19 cellular contexts compared by ENCODE assay signal in genomic region chr2:152620985-152621384, GRCh38.
DNase-seq lines count a peak whose midpoint lies in the region; ATAC-seq and TF ChIP-seq lines count a peak whose summit lies in the region.
"Had no signal": no experiment of that assay in that cellular context is flagged by ENCODE, and none has a peak within 500 bp of the region (broad histone marks: within the 10 kb centered on the region; RNA-seq: fewer than 3 reads in every experiment).

No MANE protein-coding gene starts in this region.

- intact Hi-C loops in dorsolateral prefrontal cortex (cut with DNase I) (loop anchor here (5.0 to 10.0 kb wide), 5 partner anchors 34 to 586 kb away; no protein-coding TSS in a partner anchor), heart left ventricle (cut with DNase I) (loop anchor here in 2 of 10 donors (5.0 to 10.0 kb wide), 2 partner anchors 286 to 429 kb away; partner anchors contain the start of gene FMNL2 (in 1 of the 2))

- ATAC-seq in heart left ventricle = no peak
- ATAC-seq: HCT116 had no signal

- no peak overlapping the region for H3K4me3 ChIP-seq in BLaER1 treated with 17β-estradiol and CSF1 and Interleukin-3, amounts not matched to agents 10 nM and 100 nM
- H3K4me3 ChIP-seq in dorsolateral prefrontal cortex = no peak overlapping the region
- no peak overlapping the region for H3K4me3 ChIP-seq in rectal smooth muscle tissue (ENCODE audit: low read length)
- H3K4me3 ChIP-seq in endodermal cell (ENCODE audit: low read length) = no peak overlapping the region
- H3K4me3 ChIP-seq in heart left ventricle = no peak overlapping the region
- H3K4me3 ChIP-seq: PC-9 had no signal

- TF ChIP-seq CTCF in dorsolateral prefrontal cortex (IDR thresholded peaks at IDR 0.05 in 54 of 56, conservative IDR thresholded peaks at IDR 0.05 in 2 of 56; ENCODE audit: low read depth in 1 of 56, partially characterized antibody in 56 of 56) (no peak), endodermal cell (conservative IDR thresholded peaks at IDR 0.05) (no peak), heart left ventricle (IDR thresholded peaks at IDR 0.05) (no peak)

- DNase-seq in dorsolateral prefrontal cortex (no peak), substantia nigra (lab: John Stamatoyannopoulos, UW) (no peak), endodermal cell (no peak), superior temporal gyrus (ENCODE audit: extremely low spot score) (no peak), heart left ventricle (no peak)
- DNase-seq: 8988T; ACHN; CD4-positive, CD25-positive, alpha-beta regulatory T cell; IMR-90; MM.1S; NCI-H2029; NCI-H526 treated with DMSO at 0.1 percent for 48 hours; PC-9; RPMI8226; SHP77 had no signal

- H3K27me3 ChIP-seq in BLaER1 treated with 17β-estradiol and CSF1 and Interleukin-3, amounts not matched to agents 10 nM and 100 nM = no peaks in the 10 kb centered on the region
- no peaks in the 10 kb centered on the region for H3K27me3 ChIP-seq in dorsolateral prefrontal cortex
- no peaks in the 10 kb centered on the region for H3K27me3 ChIP-seq in rectal smooth muscle tissue (ENCODE audit: control insufficient read depth, insufficient read depth, low read length)
- no peaks in the 10 kb centered on the region for H3K27me3 ChIP-seq in endodermal cell (ENCODE audit: control insufficient read depth, insufficient read depth, low read length, poor library complexity, severe bottlenecking)
- no peaks in the 10 kb centered on the region for H3K27me3 ChIP-seq in heart left ventricle

- H3K4me2 ChIP-seq in BLaER1 treated with 17β-estradiol and CSF1 and Interleukin-3, amounts not matched to agents 10 nM and 100 nM = no peak overlapping the region
- H3K4me2 ChIP-seq: KMS-11, PC-9 had no signal

- no peaks in the 10 kb centered on the region for H3K9me3 Mint-ChIP-seq in endodermal cell
- H3K9me3 Mint-ChIP-seq: CD4-positive, CD25-positive, alpha-beta regulatory T cell had no signal

- TF ChIP-seq POLR2A in heart left ventricle (IDR thresholded peaks at IDR 0.05) = no peak

- H3K4me1 ChIP-seq in BLaER1 treated with 17β-estradiol and CSF1 and Interleukin-3, amounts not matched to agents 10 nM and 100 nM = peaks cover 0 to 69% (median 43%) of the 10 kb centered on the region in 10 experiments; a peak in 17 of 20 replicates
- H3K4me1 ChIP-seq in rectal smooth muscle tissue (ENCODE audit: control insufficient read depth, insufficient read depth, low read length) = peaks cover 3% of the 10 kb centered on the region
- H3K4me1 ChIP-seq in endodermal cell (ENCODE audit: control insufficient read depth, insufficient read depth, low read length) = no peaks in the 10 kb centered on the region
- H3K4me1 ChIP-seq in heart left ventricle = no peaks in the 10 kb centered on the region

- H3K36me3 Mint-ChIP-seq in endodermal cell (ENCODE audit: low read depth) = peaks cover 43% of the 10 kb centered on the region
- H3K36me3 Mint-ChIP-seq: CD4-positive, CD25-positive, alpha-beta regulatory T cell had no signal

- no peak overlapping the region for H3K9ac ChIP-seq in BLaER1 treated with 17β-estradiol and CSF1 and Interleukin-3, amounts not matched to agents 10 nM and 100 nM
- H3K9ac ChIP-seq in rectal smooth muscle tissue (ENCODE audit: low read length) (no peak overlapping the region), endodermal cell (ENCODE audit: extremely low read depth, low read length, poor library complexity, severe bottlenecking) (no peak overlapping the region)
- H3K9ac ChIP-seq: KMS-11 had no signal

- H3K9me3 ChIP-seq in BLaER1 treated with 17β-estradiol and CSF1 and Interleukin-3, amounts not matched to agents 10 nM and 100 nM (replicated peaks in 1 of 11) = peaks cover 0 to 15% (median 0%) of the 10 kb centered on the region in 11 experiments; a peak in 3 of 22 replicates
- H3K9me3 ChIP-seq in endodermal cell (ENCODE audit: control insufficient read depth, low read length) (no peaks in the 10 kb centered on the region), heart left ventricle (no peaks in the 10 kb centered on the region)

- 95 to 98% methylated on average over 9 of the region's 9 CpGs for WGBS in endodermal cell (ENCODE audit: insufficient coverage in 1 of 2, insufficient read length in 1 of 2), 2 experiments
- 93 to 97% (median 96%) methylated on average over 9 of the region's 9 CpGs for WGBS in heart left ventricle, 4 donors

- H4K20me1 ChIP-seq in BLaER1 treated with 17β-estradiol and CSF1 and Interleukin-3, amounts not matched to agents 10 nM and 100 nM = no peaks in the 10 kb centered on the region

- peaks cover 88 to 98% (median 95%) of the 10 kb centered on the region in 11 experiments for H3K36me3 ChIP-seq in BLaER1 treated with 17β-estradiol and CSF1 and Interleukin-3, amounts not matched to agents 10 nM and 100 nM
- H3K36me3 ChIP-seq in rectal smooth muscle tissue (ENCODE audit: control insufficient read depth, insufficient read depth, low read length) (no peaks in the 10 kb centered on the region), endodermal cell (ENCODE audit: control insufficient read depth, insufficient read depth, low read length) (peaks cover 66% of the 10 kb centered on the region), heart left ventricle (peaks cover 0 to 52% (median 41%) of the 10 kb centered on the region in 9 donors)

- no peaks in the 10 kb centered on the region for H3K27me3 Mint-ChIP-seq in endodermal cell (ENCODE audit: insufficient read depth)
- H3K27me3 Mint-ChIP-seq: CD4-positive, CD25-positive, alpha-beta regulatory T cell had no signal

- peak overlapping the region in 8 of 11 experiments; percentile 30 to 71 (median 48); a peak in 11 of 22 replicates for H3K27ac ChIP-seq in BLaER1 treated with 17β-estradiol and CSF1 and Interleukin-3, amounts not matched to agents 10 nM and 100 nM
- H3K27ac ChIP-seq in dorsolateral prefrontal cortex = peak overlapping the region in 44 of 59 donors; percentile 4 to 90 (median 75)
- peak overlapping the region; percentile 87 for H3K27ac ChIP-seq in rectal smooth muscle tissue (ENCODE audit: low read depth, low read length)
- peak overlapping the region; percentile 7 for H3K27ac ChIP-seq in substantia nigra (ENCODE audit: low read depth, low read length, poor library complexity, severe bottlenecking)
- H3K27ac ChIP-seq in endodermal cell (ENCODE audit: low read depth, low read length) = no peak overlapping the region
- H3K27ac ChIP-seq in heart left ventricle = peak overlapping the region in 1 of 12 donors; percentile 61
- H3K27ac ChIP-seq: KMS-11, PC-9 had no signal

- H3K4me1 Mint-ChIP-seq in endodermal cell = peaks cover 3% of the 10 kb centered on the region
- H3K4me1 Mint-ChIP-seq: CD4-positive, CD25-positive, alpha-beta regulatory T cell had no signal

- H3K4me3 Mint-ChIP-seq in endodermal cell = no peak overlapping the region
- H3K4me3 Mint-ChIP-seq: CD4-positive, CD25-positive, alpha-beta regulatory T cell had no signal

- no peak overlapping the region for H3K27ac Mint-ChIP-seq in endodermal cell
- H3K27ac Mint-ChIP-seq: CD4-positive, CD25-positive, alpha-beta regulatory T cell had no signal
